8 cellular contexts compared by ENCODE assay signal in the genomic region with DNA sequence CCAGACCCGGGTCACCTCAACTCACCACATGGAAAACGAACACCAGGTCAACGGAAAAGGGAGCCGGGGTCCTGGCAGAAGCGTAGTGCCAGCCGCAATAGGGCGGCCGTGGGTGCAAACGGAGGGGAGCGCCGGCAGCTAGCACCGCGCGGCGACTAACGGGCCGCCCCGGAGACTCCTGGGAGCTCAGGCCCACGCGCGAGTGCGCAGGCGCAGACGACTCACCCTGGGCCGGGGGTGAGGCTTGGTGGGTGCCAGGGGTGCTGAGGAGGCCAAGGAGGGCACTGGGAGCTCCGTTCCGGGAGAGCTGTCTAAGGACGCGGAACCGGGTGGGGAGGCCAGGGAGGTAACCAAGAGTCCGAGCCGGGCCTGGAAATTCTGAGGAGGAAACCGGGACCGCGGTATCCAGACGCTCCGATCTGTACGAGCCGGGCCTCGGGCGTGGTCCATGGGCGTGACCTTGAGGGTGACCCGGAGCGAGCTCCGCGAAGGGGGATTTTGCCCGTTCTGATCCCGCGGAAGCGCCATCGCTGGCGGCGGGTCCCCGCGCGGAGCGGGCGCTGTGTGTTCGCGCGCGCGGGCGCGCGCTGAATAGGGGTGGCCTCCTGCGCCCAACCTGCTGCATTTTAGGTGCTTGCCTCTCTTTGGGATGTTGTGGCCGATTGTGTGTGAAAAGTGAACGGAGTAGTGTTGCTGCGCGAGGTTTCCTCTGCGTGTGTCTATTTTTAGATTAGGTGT. TPM values are rescaled to one million over a fixed set of nuclear protein-coding genes. Genes with fewer than 3 reads are reported as not detected.
DNase-seq lines count a peak whose midpoint lies in the region; ATAC-seq lines count a peak whose summit lies in the region.

A gene (plus strand): TSS at position 213 of the 738 bp plus-strand sequence. CDS start 4,602 bp downstream, outside the sequence.

- H3K36me3 ChIP-seq in endocrine pancreas (ENCODE audit: control insufficient read depth, insufficient read depth, low read length) (peaks cover 8% of the 10 kb centered on the region), mesodermal cell (ENCODE audit: control insufficient read depth, insufficient read depth, low read length) (peaks cover 22% of the 10 kb centered on the region)

- peak within 1 kb of the TSS; percentile 33 for H3K27ac ChIP-seq in mesodermal cell (ENCODE audit: low read depth, low read length, severe bottlenecking)

- peak within 1 kb of the TSS; percentile 73 for H3K9ac ChIP-seq in endocrine pancreas (ENCODE audit: control insufficient read depth, insufficient read depth, low read length)

- H3K4me1 ChIP-seq in endocrine pancreas (ENCODE audit: control insufficient read depth, insufficient read depth, low read length): peaks cover 6% of the 10 kb centered on the region
- no peaks in the 10 kb centered on the region for H3K4me1 ChIP-seq in mesodermal cell (ENCODE audit: control insufficient read depth, insufficient read depth, low read length, poor library complexity, severe bottlenecking)

- H3K9me3 ChIP-seq in endocrine pancreas (ENCODE audit: control insufficient read depth, low read length): peaks cover 1% of the 10 kb centered on the region
- peaks cover 5% of the 10 kb centered on the region for H3K9me3 ChIP-seq in mesodermal cell (ENCODE audit: control insufficient read depth, low read length)

- no peaks in the 10 kb centered on the region for H3K27me3 ChIP-seq in endocrine pancreas (ENCODE audit: control insufficient read depth, insufficient read depth, low read length)

- WGBS in mesodermal cell (ENCODE audit: insufficient coverage in 2 of 2), 2 experiments: 1 to 2% methylated on average over 24 to 62 of the region's 72 CpGs

- ATAC-seq in HG02571 (IDR thresholded peaks at IDR 0.05; ENCODE audit: unreplicated experiment): peak; percentile 77

- DNase-seq in GM04504 (ENCODE audit: low read depth) (peak; percentile 39), NCI-H2196 (lab: John Stamatoyannopoulos, UW; ENCODE audit: unreplicated experiment) (peak; percentile 80), NCI-H146 (lab: John Stamatoyannopoulos, UW) (no peak)
- DNase-seq in activated CD8-positive, alpha-beta memory T cell treated with anti-CD3 and anti-CD28 coated beads for 4 hours (ENCODE audit: low read depth in 2 of 2): peak; percentile 75 to 82
- peak; percentile 68 for DNase-seq in stimulated activated CD8-positive, alpha-beta memory T cell treated with anti-CD3 and anti-CD28 coated beads, Interleukin-15, amount 100 ng/mL, for 1 hour (ENCODE audit: low read depth)

- peak within 1 kb of the TSS; percentile 87 for H3K4me3 ChIP-seq in endocrine pancreas (ENCODE audit: control insufficient read depth, insufficient read depth, low read length)
- H3K4me3 ChIP-seq in mesodermal cell (ENCODE audit: extremely low read depth, insufficient read depth, low read length, poor library complexity, severe bottlenecking): peak within 1 kb of the TSS; percentile 69

RNA-seq across cellular contexts. Expression of the gene that starts here (rescaled TPM):
- 9.7 TPM for polyA plus RNA-seq in mesodermal cell (2013, experiment 1 of 2)
- 9.0 TPM for polyA plus RNA-seq in mesodermal cell (2013, experiment 2 of 2)
